In the genomic region with DNA sequence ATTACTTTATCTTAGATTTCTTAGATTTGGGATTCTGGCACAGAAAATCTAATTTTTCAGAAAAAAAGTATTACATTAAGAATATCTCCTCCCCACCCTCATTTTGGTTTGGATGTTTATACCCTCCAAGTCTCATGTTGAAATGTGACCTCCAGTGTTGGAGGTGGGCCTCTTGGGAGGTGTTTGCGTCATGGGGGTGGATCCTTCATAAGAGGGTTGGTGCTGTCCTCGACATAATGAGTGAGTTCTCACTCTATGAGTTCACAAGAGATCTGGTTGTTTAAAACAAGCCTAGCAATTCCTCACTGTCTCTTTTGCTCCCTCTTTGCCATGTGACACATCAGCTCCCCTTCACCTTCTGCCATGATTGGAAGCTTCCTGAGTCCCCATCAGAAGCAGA, we compare ENCODE assay signal across 20 cellular contexts. TPM values are rescaled to one million over a fixed set of nuclear protein-coding genes. Genes with fewer than 3 reads are reported as not detected.
DNase-seq lines count a peak whose midpoint lies in the region; ATAC-seq and TF ChIP-seq lines count a peak whose summit lies in the region.
"Had no signal": no experiment of that assay in that cellular context is flagged by ENCODE, and none has a peak within 500 bp of the region (broad histone marks: within the 10 kb centered on the region; RNA-seq: fewer than 3 reads in every experiment).

No MANE protein-coding gene starts in this region.

- H2AFZ ChIP-seq in neuronal stem cell (ENCODE audit: low read length), result no peak overlapping the region
- H2AFZ ChIP-seq: PC-9 had no signal

- H3K27ac ChIP-seq in gastrocnemius medialis, result peak overlapping the region in 1 of 4 donors; percentile 5
- H3K27ac ChIP-seq in neuronal stem cell (replicated peaks; ENCODE audit: low read length), result no peak overlapping the region
- H3K27ac ChIP-seq: PC-9 had no signal

- in situ Hi-C loops in gastrocnemius medialis (cut with MboI; ENCODE audit: low sequenced_read_pairs in 4 of 4), result loop anchor here in 1 of 4 donors (25.0 kb wide), 1 partner anchor 191 kb away; no protein-coding TSS in a partner anchor

- H3K9ac ChIP-seq in neuronal stem cell (ENCODE audit: low read depth, low read length, poor library complexity), result no peak overlapping the region

- WGBS in neuronal stem cell (ENCODE audit: extremely low coverage in 2 of 2, insufficient read length in 2 of 2, insufficient replicate concordance in 1 of 2), 2 donors, result no CpG with 5 or more reads among the region's 2 CpGs

- H3K9me3 ChIP-seq in T-helper 17 cell (ENCODE audit: control insufficient read depth, low read length, poor library complexity, severe bottlenecking), result no peaks in the 10 kb centered on the region
- H3K9me3 ChIP-seq in gastrocnemius medialis, result no peaks in the 10 kb centered on the region
- peaks cover 3 to 4% of the 10 kb centered on the region in 2 donors for H3K9me3 ChIP-seq in neuronal stem cell (replicated peaks in 1 of 2; ENCODE audit: control insufficient read depth in 2 of 2, insufficient read depth in 1 of 2, low read depth in 1 of 2, low read length in 2 of 2)
- H3K9me3 ChIP-seq: BE2C had no signal

- no peak overlapping the region for H3K4me2 ChIP-seq in neuronal stem cell (ENCODE audit: insufficient read depth, low read length, poor library complexity, severe bottlenecking)
- H3K4me2 ChIP-seq: PC-9 had no signal

- H2BK12ac ChIP-seq in neuronal stem cell (ENCODE audit: low read length), result no peak overlapping the region

- H3K4me1 ChIP-seq in gastrocnemius medialis (no peaks in the 10 kb centered on the region), neuronal stem cell (ENCODE audit: control insufficient read depth in 2 of 2, insufficient read depth in 1 of 2, low read depth in 1 of 2, low read length in 2 of 2) (peaks cover 0 to 5% of the 10 kb centered on the region in 2 donors)
- H3K4me1 ChIP-seq: BE2C had no signal

- no peak for ATAC-seq in T-helper 17 cell
- ATAC-seq in gastrocnemius medialis, result peak in 1 of 2 donors; percentile 68
- ATAC-seq in GM18873 (IDR thresholded peaks at IDR 0.05; ENCODE audit: low FRiP score, unreplicated experiment), result no peak
- ATAC-seq: left lobe of liver, T-cell had no signal

- H3K4me1 Mint-ChIP-seq in T-helper 17 cell, result peaks cover 7% of the 10 kb centered on the region

- peak; percentile 63 for DNase-seq in DMS 273 (lab: John Stamatoyannopoulos, UW; ENCODE audit: unreplicated experiment)
- no peak for DNase-seq in T-helper 17 cell
- peak; percentile 84 to 88 for DNase-seq in foreskin fibroblast
- peak; percentile 17 to 64 for DNase-seq in gastrocnemius medialis
- DNase-seq in neuronal stem cell (ENCODE audit: low spot score), result no peak
- DNase-seq in NCI-H1417 treated with DMSO at 0.1 percent for 48 hours (lab: John Stamatoyannopoulos, UW), result no peak
- no peak for DNase-seq in COR-L47 (lab: John Stamatoyannopoulos, UW)
- DNase-seq: activated B cell treated with CpG ODN at 0.5 μM for 24 hours; activated naive CD4-positive, alpha-beta T cell; BE2C; DND-41; KBM-7; NCI-H1694 treated with DMSO at 0.1 percent for 48 hours; NCI-H526 treated with DMSO at 0.1 percent for 48 hours; PC-9; stimulated activated naive CD4-positive, alpha-beta T cell; T-cell had no signal

- no peak overlapping the region for H3K14ac ChIP-seq in neuronal stem cell (ENCODE audit: low read length)

- intact Hi-C loops in gastrocnemius medialis (cut with DNase I; ENCODE audit: low total_unique reads), result loop anchor here (5.0 kb wide), 1 partner anchor 46 kb away; the partner anchor contains the start of gene WWTR1

- no peak overlapping the region for H2BK15ac ChIP-seq in neuronal stem cell (ENCODE audit: low read length)

- H3K23ac ChIP-seq in neuronal stem cell (ENCODE audit: low read depth, low read length, poor library complexity), result no peak overlapping the region

- no peaks in the 10 kb centered on the region for H3K27me3 ChIP-seq in gastrocnemius medialis
- H3K27me3 ChIP-seq in neuronal stem cell (ENCODE audit: control insufficient read depth in 3 of 3, insufficient read depth in 3 of 3, low read depth in 1 of 3, low read length in 3 of 3), result no peaks in the 10 kb centered on the region
- H3K27me3 ChIP-seq: BE2C had no signal

- H3K79me1 ChIP-seq in neuronal stem cell (ENCODE audit: low read depth, low read length), result no peaks in the 10 kb centered on the region

- no peak overlapping the region for H2BK120ac ChIP-seq in neuronal stem cell (ENCODE audit: low read depth, low read length)

- H3K27me3 Mint-ChIP-seq in T-helper 17 cell, result no peaks in the 10 kb centered on the region
- H3K27me3 Mint-ChIP-seq: activated B cell treated with CpG ODN at 0.5 μM for 24 hours, T-cell had no signal

- peak overlapping the region; percentile 17 for H3K27ac Mint-ChIP-seq in T-helper 17 cell
- H3K27ac Mint-ChIP-seq: activated B cell treated with CpG ODN at 0.5 μM for 24 hours, T-cell had no signal

- TF ChIP-seq CTCF in foreskin fibroblast (IDR thresholded peaks at IDR 0.05; ENCODE audit: low read depth, low read length), result no peak
- no peak for TF ChIP-seq CTCF in gastrocnemius medialis (IDR thresholded peaks at IDR 0.05 in 4 of 5, conservative IDR thresholded peaks at IDR 0.05 in 1 of 5)

- no peak overlapping the region for H3K4me3 Mint-ChIP-seq in T-helper 17 cell
- H3K4me3 Mint-ChIP-seq: activated B cell treated with CpG ODN at 0.5 μM for 24 hours, T-cell had no signal

- H3K36me3 ChIP-seq in gastrocnemius medialis, result no peaks in the 10 kb centered on the region
- no peaks in the 10 kb centered on the region for H3K36me3 ChIP-seq in neuronal stem cell (replicated peaks in 1 of 2; ENCODE audit: control insufficient read depth in 2 of 2, insufficient read depth in 2 of 2, low read length in 2 of 2)
- H3K36me3 ChIP-seq: BE2C had no signal

- no peak for TF ChIP-seq POLR2A in gastrocnemius medialis (IDR thresholded peaks at IDR 0.05)

- H4K8ac ChIP-seq in neuronal stem cell (ENCODE audit: low read depth, low read length), result no peak overlapping the region

- H4K91ac ChIP-seq in neuronal stem cell (ENCODE audit: low read depth, low read length, poor library complexity), result no peak overlapping the region

- no peak overlapping the region for H2BK5ac ChIP-seq in neuronal stem cell (ENCODE audit: low read length)

- H3K4ac ChIP-seq in neuronal stem cell (ENCODE audit: low read length), result no peak overlapping the region

- no peak overlapping the region for H3K18ac ChIP-seq in neuronal stem cell (ENCODE audit: low read length)

- H3K4me3 ChIP-seq in foreskin fibroblast (ENCODE audit: low read depth in 1 of 2, low read length in 2 of 2) (no peak overlapping the region), gastrocnemius medialis (no peak overlapping the region), neuronal stem cell (ENCODE audit: low read length in 2 of 2) (no peak overlapping the region)
- H3K4me3 ChIP-seq: GM12878, PC-9 had no signal

- H2AK5ac ChIP-seq in neuronal stem cell (ENCODE audit: low read depth, low read length), result no peak overlapping the region

- H3K36me3 Mint-ChIP-seq in T-helper 17 cell (ENCODE audit: low read depth), result no peaks in the 10 kb centered on the region

RNA-seq across cellular contexts. Expression of gene WWTR1, which starts 45.6 kb away (rescaled TPM):
- total RNA-seq in T-helper 17 cell (1 to 10 TPM in 1 of 2 donors, under 1 TPM in 1; 0.77 to 1.2 TPM), gastrocnemius medialis (10 to 100 TPM; 11.3 to 30.7 (median 17.6) TPM)
- 13.6 TPM for polyA plus RNA-seq in neuronal stem cell (2013, experiment 1 of 2)
- 14.5 TPM for polyA plus RNA-seq in neuronal stem cell (2013, experiment 2 of 2)

RNA-seq across cellular contexts. Expression of gene COMMD2, which starts 48.8 kb away (rescaled TPM):
- total RNA-seq in T-helper 17 cell, result 10 to 100 TPM; 24.6 to 36.5 TPM
- 10 to 100 TPM in 1 of 4 donors, 1 to 10 TPM in 3; 7.9 to 10.0 (median 8.6) TPM for total RNA-seq in gastrocnemius medialis
- 36.5 TPM for polyA plus RNA-seq in neuronal stem cell (2013, experiment 1 of 2)
- 36.8 TPM for polyA plus RNA-seq in neuronal stem cell (2013, experiment 2 of 2)

Comparison
In these comparisons a context has a peak if more than half of its experiments do, and no peak if none do; other contexts are left out.
1. DNase-seq: peak in DMS 273 (single experiment), foreskin fibroblast (2 of 2) and gastrocnemius medialis (2 of 2); none in T-helper 17 cell (0 of 3), neuronal stem cell (single experiment), NCI-H1417 treated with DMSO at 0.1 percent for 48 hours (single experiment) and COR-L47 (single experiment).
2. RNA of gene WWTR1, which starts 45.6 kb away (total RNA-seq): 11.3 to 30.7 TPM in gastrocnemius medialis; 0.77 to 1.2 TPM in T-helper 17 cell; every median in the first group is over 4 times any median in the second.